13 cellular contexts compared by ENCODE assay signal in genomic region chr5:141838326-141839014, GRCh38. TPM values are rescaled to one million over a fixed set of nuclear protein-coding genes. Genes with fewer than 3 reads are reported as not detected.
DNase-seq lines count a peak whose midpoint lies in the region; ATAC-seq, FAIRE-seq and TF ChIP-seq lines count a peak whose summit lies in the region.
"Had no signal": no experiment of that assay in that cellular context is flagged by ENCODE, and none has a peak within 500 bp of the region (broad histone marks: within the 10 kb centered on the region; RNA-seq: fewer than 3 reads in every experiment).

No MANE protein-coding gene starts in this region.

- no peaks in the 10 kb centered on the region for H3K27me3 ChIP-seq in GM23248 (replicated peaks; ENCODE audit: insufficient read depth)
- H3K27me3 ChIP-seq in SK-N-SH (ENCODE audit: insufficient read depth) = peaks cover 18% of the 10 kb centered on the region; the same call in 1 of the 2 replicates
- no peaks in the 10 kb centered on the region for H3K27me3 ChIP-seq in iPS-15b (ENCODE audit: control insufficient read depth, insufficient read depth, low read length)
- H3K27me3 ChIP-seq in small intestine (ENCODE audit: control insufficient read depth in 2 of 2, insufficient read depth in 2 of 2, low read length in 2 of 2) = no peaks in the 10 kb centered on the region
- H3K27me3 ChIP-seq: tibial nerve had no signal

- H3K4me3 ChIP-seq in GM23248 = no peak overlapping the region
- H3K4me3 ChIP-seq in SK-N-SH (ENCODE audit: low read depth in 2 of 2, low read length in 1 of 2) = no peak overlapping the region
- peak overlapping the region; percentile 40 for H3K4me3 ChIP-seq in iPS-15b (ENCODE audit: low read depth, low read length)
- H3K4me3 ChIP-seq in small intestine (ENCODE audit: low read depth in 1 of 2, low read length in 2 of 2) = no peak overlapping the region
- H3K4me3 ChIP-seq: prostate gland, tibial nerve had no signal

- in situ Hi-C loops in GM23248 (cut with MboI) = no loop called here

- peak; percentile 40 for TF ChIP-seq RAD21 in SK-N-SH (IDR thresholded peaks at IDR 0.05; ENCODE audit: low read length)

- WGBS in GM23248 (ENCODE audit: low coverage in 1 of 2, low lambda C conversion rate in 2 of 2, missing lambda C conversion rate in 2 of 2), 2 experiments = 56 to 63% methylated on average over 11 of the region's 11 CpGs
- WGBS in SK-N-SH (ENCODE audit: low lambda C conversion rate) = 12% methylated on average over 10 of the region's 11 CpGs
- WGBS in small intestine, 3 donors = 34 to 60% (median 55%) methylated on average over 11 of the region's 11 CpGs

- no peaks in the 10 kb centered on the region for H3K9me2 ChIP-seq in GM23248 (ENCODE audit: insufficient read depth)
- no peaks in the 10 kb centered on the region for H3K9me2 ChIP-seq in SK-N-SH

- H3K27me3 Mint-ChIP-seq in activated naive CD8-positive, alpha-beta T cell treated with anti-CD3 and anti-CD28 coated beads, Interleukin-2, amount 50 U/mL, for 24 hours = no peaks in the 10 kb centered on the region

- H2AFZ ChIP-seq in GM23248 = peak overlapping the region; percentile 69; the same call in 1 of the 2 replicates
- no peak overlapping the region for H2AFZ ChIP-seq in SK-N-SH (ENCODE audit: low read depth)

- no peaks in the 10 kb centered on the region for H3K9me3 ChIP-seq in GM23248 (ENCODE audit: low read depth)
- H3K9me3 ChIP-seq in SK-N-SH = no peaks in the 10 kb centered on the region
- H3K9me3 ChIP-seq in iPS-15b (ENCODE audit: control insufficient read depth, insufficient read depth, low read length) = no peaks in the 10 kb centered on the region
- H3K9me3 ChIP-seq in small intestine (ENCODE audit: control insufficient read depth, low read depth) = no peaks in the 10 kb centered on the region
- H3K9me3 ChIP-seq: prostate gland, tibial nerve had no signal

- H3K9ac ChIP-seq in GM23248 (no peak overlapping the region), SK-N-SH (no peak overlapping the region), iPS-15b (ENCODE audit: low read depth, low read length) (no peak overlapping the region)

- no peak overlapping the region for H3K4me3 Mint-ChIP-seq in activated naive CD8-positive, alpha-beta T cell treated with anti-CD3 and anti-CD28 coated beads, Interleukin-2, amount 50 U/mL, for 24 hours

- POLR2A ChIA-PET in SK-N-SH (lab: Yijun Ruan, JAX) = interaction anchor here (1.3 to 2.5 kb wide), 3 partner anchors 11 to 40 kb away, joined by 4 to 12 read pairs (median 7); partner anchors contain the start of gene PCDH1

- H3K79me2 ChIP-seq in GM23248 (ENCODE audit: insufficient read depth) = no peaks in the 10 kb centered on the region
- no peaks in the 10 kb centered on the region for H3K79me2 ChIP-seq in SK-N-SH (ENCODE audit: insufficient read depth)

- TF ChIP-seq EP300 in SK-N-SH (IDR thresholded peaks at IDR 0.05; ENCODE audit: borderline replicate concordance in 1 of 2, low read depth in 1 of 2, low read length in 1 of 2) = peak in 1 of 2 experiments; percentile 92; a peak in 2 of 4 replicates

- no peaks in the 10 kb centered on the region for H3F3A ChIP-seq in GM23248 (ENCODE audit: insufficient read depth)
- H3F3A ChIP-seq in SK-N-SH (replicated peaks; ENCODE audit: insufficient read depth) = no peaks in the 10 kb centered on the region

- H3K27ac Mint-ChIP-seq in activated naive CD8-positive, alpha-beta T cell treated with anti-CD3 and anti-CD28 coated beads, Interleukin-2, amount 50 U/mL, for 24 hours = no peak overlapping the region

- FAIRE-seq in small intestine (lab: Jason Lieb, UNC) = no peak

- H3K4me1 ChIP-seq in GM23248 (ENCODE audit: insufficient read depth) (peaks cover 33% of the 10 kb centered on the region), SK-N-SH (ENCODE audit: control insufficient read depth in 1 of 2, insufficient read depth in 2 of 2, low read depth in 1 of 2, low read length in 1 of 2) (peaks cover 0 to 74% of the 10 kb centered on the region in 2 experiments; a peak in 3 of 4 replicates), iPS-15b (ENCODE audit: control insufficient read depth, insufficient read depth, low read length) (peaks cover 50% of the 10 kb centered on the region), small intestine (ENCODE audit: control insufficient read depth in 2 of 2, insufficient read depth in 1 of 2, low read depth in 1 of 2, low read length in 1 of 2) (peaks cover 6 to 9% of the 10 kb centered on the region in 2 donors)

- CTCF ChIA-PET in SK-N-SH (lab: Yijun Ruan, JAX) = interaction anchor here (0.5 to 14.2 kb wide), 15 partner anchors 11 to 313 kb away, joined by 3 to 162 read pairs (median 4); partner anchors contain the start of gene PCDH1

- no peak for ATAC-seq in HG02885 (IDR thresholded peaks at IDR 0.05; ENCODE audit: poor library complexity, unreplicated experiment)
- ATAC-seq in activated naive CD8-positive, alpha-beta T cell treated with anti-CD3 and anti-CD28 coated beads, Interleukin-2, amount 50 U/mL, for 24 hours = no peak

- H3K4me2 ChIP-seq in GM23248 (ENCODE audit: unreplicated experiment) = no peak overlapping the region
- H3K4me2 ChIP-seq in SK-N-SH = no peak overlapping the region

- peaks cover 18% of the 10 kb centered on the region for H3K4me1 Mint-ChIP-seq in activated naive CD8-positive, alpha-beta T cell treated with anti-CD3 and anti-CD28 coated beads, Interleukin-2, amount 50 U/mL, for 24 hours

- H3K27ac ChIP-seq in GM23248 (no peak overlapping the region), SK-N-SH (ENCODE audit: low read depth in 2 of 2, low read length in 1 of 2) (peak overlapping the region in 1 of 2 experiments; percentile 68; a peak in 1 of 4 replicates), small intestine (ENCODE audit: low read depth in 1 of 2, low read length in 1 of 2) (no peak overlapping the region)
- H3K27ac ChIP-seq: prostate gland had no signal

- no peaks in the 10 kb centered on the region for H3K36me3 Mint-ChIP-seq in activated naive CD8-positive, alpha-beta T cell treated with anti-CD3 and anti-CD28 coated beads, Interleukin-2, amount 50 U/mL, for 24 hours (ENCODE audit: low read depth)

- no peaks in the 10 kb centered on the region for H3K9me3 Mint-ChIP-seq in activated naive CD8-positive, alpha-beta T cell treated with anti-CD3 and anti-CD28 coated beads, Interleukin-2, amount 50 U/mL, for 24 hours

- no peak for TF ChIP-seq CTCF in SK-N-SH (IDR thresholded peaks at IDR 0.05)

- H4K20me1 ChIP-seq in GM23248 (ENCODE audit: insufficient read depth) (no peaks in the 10 kb centered on the region), SK-N-SH (ENCODE audit: insufficient read depth) (no peaks in the 10 kb centered on the region)

- H3K36me3 ChIP-seq in GM23248 (ENCODE audit: low read depth) (no peaks in the 10 kb centered on the region), SK-N-SH (replicated peaks in 1 of 2; ENCODE audit: control insufficient read depth in 1 of 2, insufficient read depth in 2 of 2, low read length in 1 of 2) (no peaks in the 10 kb centered on the region), iPS-15b (ENCODE audit: control insufficient read depth, insufficient read depth, low read length) (no peaks in the 10 kb centered on the region), small intestine (ENCODE audit: control insufficient read depth in 2 of 2, insufficient read depth in 2 of 2, low read length in 2 of 2) (no peaks in the 10 kb centered on the region)
- H3K36me3 ChIP-seq: prostate gland, tibial nerve had no signal

- DNase-seq in GM23248 (no peak), SK-N-SH (peak; percentile 73), small intestine (peak; percentile 36), D341Med (ENCODE audit: low spot score) (no peak)
- DNase-seq in stimulated activated CD4-positive, alpha-beta T cell treated with anti-CD3 and anti-CD28 coated beads, Interleukin-2, amount 100 ng/mL, for 48 hours = no peak
- DNase-seq in activated naive CD8-positive, alpha-beta T cell treated with anti-CD3 and anti-CD28 coated beads, Interleukin-2, amount 50 U/mL, for 24 hours = no peak
- DNase-seq: DMS79 treated with DMSO at 0.1 percent for 48 hours, HCEC 1CT, NCI-H1048 had no signal

TF ChIP-seq in SK-N-SH, 30 proteins besides CTCF, POLR2A, EP300 and RAD21:
- TF ChIP-seq CHD2 (IDR thresholded peaks at IDR 0.05; ENCODE audit: low read length, partially characterized antibody) (peak; percentile 72), NRF1 (IDR thresholded peaks at IDR 0.05; ENCODE audit: low read depth, low read length) (0 out of 2 replicates have a peak, but pooled peaks have one; percentile 15), EZH2phosphoT487 (IDR thresholded peaks at IDR 0.05; ENCODE audit: borderline replicate concordance, low read depth) (no peak), FOSL2 (IDR thresholded peaks at IDR 0.05; ENCODE audit: borderline replicate concordance, low read depth) (no peak), TAF1 (IDR thresholded peaks at IDR 0.05; ENCODE audit: borderline replicate concordance, low read depth, low read length) (no peak), RCOR1 (IDR thresholded peaks at IDR 0.05; ENCODE audit: low read length) (peak; percentile 85), GATA2 (CRISPR knock-in tag; IDR thresholded peaks at IDR 0.05) (peak; percentile 91), FOXJ3 (CRISPR knock-in tag; IDR thresholded peaks at IDR 0.05) (peak; percentile 73; the same call in 1 of the 2 replicates), MXI1 (IDR thresholded peaks at IDR 0.05; ENCODE audit: low read depth, low read length) (peak; percentile 73), SMC3 (IDR thresholded peaks at IDR 0.05; ENCODE audit: low read depth, low read length) (peak; percentile 20; the same call in 1 of the 2 replicates)

RNA-seq across cellular contexts. Expression of gene PCDH1, which starts 39.7 kb away (rescaled TPM):
- 3.5 and 10.9 TPM in 2 replicates for total RNA-seq in GM23248 (2014; rRNA removed; shearing (Covaris generic))
- polyA plus RNA-seq in GM23248 (2016; fragmentation: Nextera tagmentation; extraction: Ambion mirVana) (1.6 and 2.4 TPM in 2 replicates), SK-N-SH (2012; rRNA removed) (0.08 and 0.10 TPM in 2 replicates), small intestine (10 to 100 TPM; 15.7 to 43.9 (median 15.9) TPM)
- polyA plus RNA-seq in SK-N-SH (2012; cell fraction: cytosol; rRNA removed) = 0.06 and 0.13 TPM in 2 replicates
- 0.05 and 0.31 TPM in 2 replicates for polyA plus RNA-seq in SK-N-SH (2012; cell fraction: nucleus; rRNA removed)

Comparison
In these comparisons a context has a peak if more than half of its experiments do, and no peak if none do; other contexts are left out.
1. DNase-seq: peak in SK-N-SH (single experiment) and small intestine (single experiment); none in GM23248 (single experiment), stimulated activated CD4-positive, alpha-beta T cell treated with anti-CD3 and anti-CD28 coated beads, Interleukin-2, amount 100 ng/mL, for 48 hours (0 of 2), D341Med (single experiment) and activated naive CD8-positive, alpha-beta T cell treated with anti-CD3 and anti-CD28 coated beads, Interleukin-2, amount 50 U/mL, for 24 hours (single experiment).